Comparison of ENCODE assay signal across 15 cellular contexts in genomic region chr2:216572582-216573578, GRCh38.
A peak's percentile ranks its signal among the peaks of the same experiment; 100 is the strongest.
DNase-seq lines count a peak whose midpoint lies in the region; ATAC-seq and TF ChIP-seq lines count a peak whose summit lies in the region.
"Had no signal": no experiment of that assay in that cellular context is flagged by ENCODE, and none has a peak within 500 bp of the region (broad histone marks: within the 10 kb centered on the region; RNA-seq: fewer than 3 reads in every experiment).

No MANE protein-coding gene starts in this region.

- peak in 3 of 4 donors; percentile 4 to 79 (median 61) for TF ChIP-seq EP300 in upper lobe of left lung (IDR thresholded peaks at IDR 0.05)

- peaks cover 14% of the 10 kb centered on the region for H3K4me1 Mint-ChIP-seq in CD8-positive, alpha-beta T cell (ENCODE audit: low read depth)
- peaks cover 11% of the 10 kb centered on the region for H3K4me1 Mint-ChIP-seq in type B pancreatic cell (ENCODE audit: unreplicated experiment)
- H3K4me1 Mint-ChIP-seq: activated B cell treated with CpG ODN at 0.5 μM for 24 hours had no signal

- 68 to 69% methylated on average over 12 of the region's 12 CpGs for WGBS in upper lobe of left lung, 2 donors

- H3K27ac ChIP-seq in upper lobe of left lung = peak overlapping the region; percentile 1 to 61 (median 43)
- no peak overlapping the region for H3K27ac ChIP-seq in CD8-positive, alpha-beta T cell (ENCODE audit: low read depth, low read length)

- no peak overlapping the region for H3K27ac Mint-ChIP-seq in CD8-positive, alpha-beta T cell
- no peak overlapping the region for H3K27ac Mint-ChIP-seq in type B pancreatic cell
- H3K27ac Mint-ChIP-seq: activated B cell treated with CpG ODN at 0.5 μM for 24 hours, immature natural killer cell, natural killer cell had no signal

- TF ChIP-seq CTCF in fibroblast of pulmonary artery (IDR thresholded peaks at IDR 0.05; ENCODE audit: low read length, missing control alignments) (no peak), upper lobe of left lung (IDR thresholded peaks at IDR 0.05) (no peak), type B pancreatic cell (conservative IDR thresholded peaks at IDR 0.05) (no peak)
- TF ChIP-seq CTCF in CD8-positive, alpha-beta T cell (IDR thresholded peaks at IDR 0.05) = no peak

- no peak overlapping the region for H3K4me3 Mint-ChIP-seq in CD8-positive, alpha-beta T cell
- H3K4me3 Mint-ChIP-seq in type B pancreatic cell = no peak overlapping the region
- H3K4me3 Mint-ChIP-seq: activated B cell treated with CpG ODN at 0.5 μM for 24 hours, immature natural killer cell, natural killer cell had no signal

- H3K36me3 Mint-ChIP-seq in CD8-positive, alpha-beta T cell = no peaks in the 10 kb centered on the region
- H3K36me3 Mint-ChIP-seq in type B pancreatic cell = no peaks in the 10 kb centered on the region

- no peak for TF ChIP-seq POLR2A in upper lobe of left lung (IDR thresholded peaks at IDR 0.05)

- peaks cover 6% of the 10 kb centered on the region for H3K27me3 Mint-ChIP-seq in CD8-positive, alpha-beta T cell (ENCODE audit: low read depth)
- peaks cover 4% of the 10 kb centered on the region for H3K27me3 Mint-ChIP-seq in type B pancreatic cell

- intact Hi-C loops in CD8-positive, alpha-beta T cell (cut with DNase I, micrococcal nuclease) = no loop called here

- H3K9me3 Mint-ChIP-seq in CD8-positive, alpha-beta T cell = peaks cover 5% of the 10 kb centered on the region
- peaks cover 6% of the 10 kb centered on the region for H3K9me3 Mint-ChIP-seq in type B pancreatic cell
- H3K9me3 Mint-ChIP-seq: immature natural killer cell had no signal

- H3K36me3 ChIP-seq in upper lobe of left lung = no peaks in the 10 kb centered on the region
- H3K36me3 ChIP-seq in CD8-positive, alpha-beta T cell (ENCODE audit: insufficient read depth, low read length) = no peaks in the 10 kb centered on the region

- peaks cover 0 to 17% (median 6%) of the 10 kb centered on the region in 4 donors for H3K4me1 ChIP-seq in upper lobe of left lung
- H3K4me1 ChIP-seq in CD8-positive, alpha-beta T cell (ENCODE audit: insufficient read depth, low read length) = no peaks in the 10 kb centered on the region

- H3K4me3 ChIP-seq in fibroblast of pulmonary artery (replicated peaks; ENCODE audit: low read depth, low read length) = no peak overlapping the region
- no peak overlapping the region for H3K4me3 ChIP-seq in upper lobe of left lung
- no peak overlapping the region for H3K4me3 ChIP-seq in CD8-positive, alpha-beta T cell (ENCODE audit: low read depth, low read length)

- H3K27me3 ChIP-seq in upper lobe of left lung = no peaks in the 10 kb centered on the region
- H3K27me3 ChIP-seq in CD8-positive, alpha-beta T cell (ENCODE audit: insufficient read depth, low read length) = no peaks in the 10 kb centered on the region

- peak; percentile 46 to 55 for ATAC-seq in upper lobe of left lung (ENCODE audit: low FRiP score in 2 of 2)
- ATAC-seq in CD8-positive, alpha-beta T cell = no peak
- ATAC-seq: natural killer cell had no signal

- POLR2A ChIA-PET in CD8-positive, alpha-beta T cell (lab: Charles Lee) = no interaction called here

- CTCF ChIA-PET in CD8-positive, alpha-beta T cell (lab: Charles Lee) = interaction anchor here (0.6 kb wide), 2 partner anchors 25 to 108 kb away, joined by 3 read pairs; no protein-coding TSS in a partner anchor

- H3K9me3 ChIP-seq in upper lobe of left lung = no peaks in the 10 kb centered on the region
- H3K9me3 ChIP-seq in CD8-positive, alpha-beta T cell (ENCODE audit: low read length) = no peaks in the 10 kb centered on the region

- DNase-seq in SW480 (ENCODE audit: low spot score) = peak; percentile 79
- peak; percentile 55 for DNase-seq in fibroblast of pulmonary artery (ENCODE audit: low read depth)
- DNase-seq in mucosa of gallbladder (ENCODE audit: low spot score) = peak; percentile 60
- DNase-seq in upper lobe of left lung = peak in 1 of 2 donors; percentile 40
- no peak for DNase-seq in activated T-cell treated with anti-CD3 and anti-CD28 coated beads, Interleukin-2, amount 50 U/mL, for 1 hour
- no peak for DNase-seq in CD8-positive, alpha-beta T cell
- DNase-seq in type B pancreatic cell (ENCODE audit: extremely low spot score, unreplicated experiment) = no peak
- no peak for DNase-seq in ecto neural progenitor cell (ENCODE audit: low spot score)
- DNase-seq: activated B cell treated with CpG ODN at 0.5 μM for 24 hours; activated T-cell treated with anti-CD3 and anti-CD28 coated beads for 4 hours; COR-L47; immature natural killer cell; natural killer cell; NCI-H526; stimulated activated CD8-positive, alpha-beta memory T cell treated with anti-CD3 and anti-CD28 coated beads, Interleukin-4, amount 100 ng/mL, for 48 hours had no signal

Comparison
In these comparisons a context has a peak if more than half of its experiments do, and no peak if none do; other contexts are left out.
1. DNase-seq: peak in SW480 (single experiment), fibroblast of pulmonary artery (single experiment) and mucosa of gallbladder (single experiment); none in activated T-cell treated with anti-CD3 and anti-CD28 coated beads, Interleukin-2, amount 50 U/mL, for 1 hour (single experiment), CD8-positive, alpha-beta T cell (0 of 7), type B pancreatic cell (single experiment) and ecto neural progenitor cell (single experiment).